ENCODE assay signal across 8 cellular contexts in genomic region chr6:113630738-113631535, GRCh38.
DNase-seq lines count a peak whose midpoint lies in the region; ATAC-seq, FAIRE-seq and TF ChIP-seq lines count a peak whose summit lies in the region.

No MANE protein-coding gene starts in this region.

- peak overlapping the region; percentile 27 for H3K4ac ChIP-seq in H1 (replicated peaks; ENCODE audit: insufficient read length, low read depth, low read length)

- no peak overlapping the region for H3K4me3 ChIP-seq in H1 (ENCODE audit: extremely low read depth in 1 of 4, insufficient read depth in 2 of 4, low read depth in 3 of 4, low read length in 4 of 4)

- H4K91ac ChIP-seq in H1 (replicated peaks; ENCODE audit: insufficient read length, low read length) = no peak overlapping the region

- H3K9ac ChIP-seq in H1 (replicated peaks in 1 of 4; ENCODE audit: extremely low read depth in 1 of 4, low read depth in 3 of 4, low read length in 3 of 4) = no peak overlapping the region

- peaks cover 0 to 1% (median 0%) of the 10 kb centered on the region in 4 experiments; a peak in 2 of 7 replicates for H3K27me3 ChIP-seq in H1 (replicated peaks in 1 of 4; ENCODE audit: control insufficient read depth in 3 of 4, extremely low read depth in 1 of 4, insufficient read depth in 3 of 4, low read length in 3 of 4)

- H3K14ac ChIP-seq in H1 (ENCODE audit: insufficient read length) = no peak overlapping the region

- TF ChIP-seq EP300 in H1 (IDR thresholded peaks at IDR 0.05; ENCODE audit: borderline replicate concordance in 1 of 2, low read depth in 2 of 2, low read length in 2 of 2) = no peak

- POLR2A ChIA-PET in H1 (lab: Charles Lee; ENCODE audit: partially characterized antibody) = no interaction called here

- H3K36me3 ChIP-seq in H1 (ENCODE audit: control insufficient read depth in 2 of 4, insufficient read depth in 4 of 4, low read length in 3 of 4) = no peaks in the 10 kb centered on the region

- CTCF ChIA-PET in H1 (lab: Charles Lee; ENCODE audit: partially characterized antibody) = interaction anchor here (0.6 to 1.4 kb wide), 2 partner anchors 13 to 103 kb away, joined by 3 read pairs; no protein-coding TSS in a partner anchor

- H3K79me1 ChIP-seq in H1 (ENCODE audit: low read depth, low read length) = no peaks in the 10 kb centered on the region

- H3K23me2 ChIP-seq in H1 (ENCODE audit: low read depth, low read length) = no peaks in the 10 kb centered on the region

- H3K27ac Mint-ChIP-seq in nephron progenitor cell = peak overlapping the region; percentile 98

- H3K4me3 Mint-ChIP-seq in nephron progenitor cell = peak overlapping the region; percentile 56

- H3K9me3 Mint-ChIP-seq in nephron progenitor cell = no peaks in the 10 kb centered on the region

- no peak overlapping the region for H4K5ac ChIP-seq in H1 (ENCODE audit: insufficient read length, low read depth, low read length)

- H3K56ac ChIP-seq in H1 (replicated peaks; ENCODE audit: insufficient read length, low read depth, low read length) = no peak overlapping the region

- 83% methylated on average over 7 of the region's 7 CpGs; no CpG with 5 or more reads in 1 of the 2 experiments for WGBS in H1 (ENCODE audit: extremely low coverage in 1 of 2, insufficient coverage in 1 of 2, insufficient read length in 1 of 2, insufficient replicate concordance in 2 of 2, low coverage in 1 of 2, low lambda C conversion rate in 2 of 2, missing lambda C conversion rate in 1 of 2), 2 experiments

- H3K36me3 Mint-ChIP-seq in nephron progenitor cell (ENCODE audit: low read depth) = no peaks in the 10 kb centered on the region

- no peak overlapping the region for H2BK15ac ChIP-seq in H1 (ENCODE audit: low read length)

- TF ChIP-seq RAD21 in H1 (IDR thresholded peaks at IDR 0.05 in 1 of 2, conservative IDR thresholded peaks at IDR 0.05 in 1 of 2; ENCODE audit: low read depth in 2 of 2, low read length in 2 of 2) = no peak

- no peak overlapping the region for H3K18ac ChIP-seq in H1 (ENCODE audit: extremely low read depth, low read length)

- H2BK20ac ChIP-seq in H1 (ENCODE audit: low read length) = no peak overlapping the region

- no peak for TF ChIP-seq POLR2A in H1 (IDR thresholded peaks at IDR 0.05; ENCODE audit: control extremely low read depth in 1 of 2, low read depth in 2 of 2, low read length in 2 of 2)

- no peak overlapping the region for H3K4me2 ChIP-seq in H1 (ENCODE audit: insufficient read depth in 1 of 2, low read depth in 2 of 2, low read length in 2 of 2)

- peak overlapping the region; percentile 78; the same call in 1 of the 2 replicates for H2AFZ ChIP-seq in H1 (ENCODE audit: low read length)

- TF ChIP-seq CTCF in H1 (IDR thresholded peaks at IDR 0.05; ENCODE audit: control extremely low read depth in 1 of 3, insufficient read depth in 1 of 3, low read depth in 1 of 3, low read length in 3 of 3) = no peak
- no peak for TF ChIP-seq CTCF in nephron progenitor cell (IDR thresholded peaks at IDR 0.05)

- H3K9me3 ChIP-seq in H1 (ENCODE audit: insufficient read depth in 2 of 2, low read depth in 1 of 2, low read length in 1 of 2) = no peaks in the 10 kb centered on the region

- H2BK120ac ChIP-seq in H1 (replicated peaks; ENCODE audit: low read depth, low read length) = no peak overlapping the region

- no peak overlapping the region for H2AK5ac ChIP-seq in H1 (ENCODE audit: low read depth, low read length)

- H4K20me1 ChIP-seq in H1 (replicated peaks in 1 of 2; ENCODE audit: control insufficient read depth in 1 of 2, insufficient read depth in 2 of 2, low read length in 2 of 2) = no peaks in the 10 kb centered on the region

- peaks cover 46% of the 10 kb centered on the region for H3K4me1 Mint-ChIP-seq in nephron progenitor cell

- peaks cover 7% of the 10 kb centered on the region for H3K27me3 Mint-ChIP-seq in nephron progenitor cell (ENCODE audit: low read depth, poor library complexity)

- H3K79me2 ChIP-seq in H1 (ENCODE audit: control insufficient read depth in 1 of 2, insufficient read depth in 2 of 2, low read length in 2 of 2) = no peaks in the 10 kb centered on the region

- H2BK5ac ChIP-seq in H1 (ENCODE audit: low read depth, low read length) = no peak overlapping the region

- no peak overlapping the region for H4K8ac ChIP-seq in H1 (ENCODE audit: extremely low read depth, insufficient read depth, low read length)

- ATAC-seq in HG02852 (IDR thresholded peaks at IDR 0.05; ENCODE audit: unreplicated experiment) = peak; percentile 61

- FAIRE-seq in RCC 7860 (lab: Jason Lieb, UNC) (peak; percentile 83), H1 (lab: Jason Lieb, UNC) (no peak)

- peak; percentile 49 for DNase-seq in activated CD8-positive, alpha-beta memory T cell treated with anti-CD3 and anti-CD28 coated beads, Interleukin-2, amount 50 U/mL, for 48 hours
- DNase-seq in activated CD8-positive, alpha-beta memory T cell treated with anti-CD3 and anti-CD28 coated beads, Interleukin-2, amount 50 U/mL, for 4 hours = no peak
- DNase-seq in RCC 7860 (ENCODE audit: low spot score) (peak; percentile 84), H1 (ENCODE audit: low read depth in 1 of 2, low spot score in 2 of 2) (no peak), nephron progenitor cell (no peak), superior temporal gyrus (ENCODE audit: extremely low spot score) (no peak), GF-D8 (lab: John Stamatoyannopoulos, UW) (no peak)

- H3K4me1 ChIP-seq in H1 (replicated peaks in 1 of 4; ENCODE audit: control insufficient read depth in 3 of 4, insufficient read depth in 4 of 4, low read length in 3 of 4) = peaks cover 0 to 3% (median 0%) of the 10 kb centered on the region in 4 experiments; a peak in 2 of 7 replicates

- H3K27ac ChIP-seq in H1 (ENCODE audit: low read depth, low read length) = no peak overlapping the region

- no peak overlapping the region for H3K23ac ChIP-seq in H1 (ENCODE audit: insufficient read length)

- no peak overlapping the region for H2BK12ac ChIP-seq in H1 (ENCODE audit: low read depth, low read length)

TF ChIP-seq in H1, 55 proteins besides CTCF, POLR2A, EP300 and RAD21 (continues in another document):
- no peak for TF ChIP-seq HDAC6 (IDR thresholded peaks at IDR 0.05; ENCODE audit: low read depth, low read length)
- no peak for TF ChIP-seq ATF2 (IDR thresholded peaks at IDR 0.05; ENCODE audit: low read length)
- no peak for TF ChIP-seq SIX5 (IDR thresholded peaks at IDR 0.05; ENCODE audit: low read depth, low read length)

Comparison
In these comparisons a context has a peak if more than half of its experiments do, and no peak if none do; other contexts are left out.
1. DNase-seq: peak in activated CD8-positive, alpha-beta memory T cell treated with anti-CD3 and anti-CD28 coated beads, Interleukin-2, amount 50 U/mL, for 48 hours (single experiment) and RCC 7860 (single experiment); none in activated CD8-positive, alpha-beta memory T cell treated with anti-CD3 and anti-CD28 coated beads, Interleukin-2, amount 50 U/mL, for 4 hours (single experiment), H1 (0 of 2), nephron progenitor cell (single experiment), superior temporal gyrus (single experiment) and GF-D8 (single experiment).